ENCODE assay signal across 13 cellular contexts in genomic region chr5:62341783-62342475, GRCh38. TPM values are rescaled to one million over a fixed set of nuclear protein-coding genes. Genes with fewer than 3 reads are reported as not detected.
DNase-seq lines count a peak whose midpoint lies in the region; ATAC-seq and TF ChIP-seq lines count a peak whose summit lies in the region.
"Had no signal": no experiment of that assay in that cellular context is flagged by ENCODE, and none has a peak within 500 bp of the region (broad histone marks: within the 10 kb centered on the region; RNA-seq: fewer than 3 reads in every experiment).

No MANE protein-coding gene starts in this region.

- ATAC-seq in GM18870 (IDR thresholded peaks at IDR 0.05; ENCODE audit: unreplicated experiment) (peak; percentile 70), GM21619 (IDR thresholded peaks at IDR 0.05; ENCODE audit: unreplicated experiment) (peak; percentile 71), HG03469 (IDR thresholded peaks at IDR 0.05; ENCODE audit: unreplicated experiment) (peak; percentile 34), SK-N-SH treated with all-trans-retinoic acid at 6 μM for 48 hours (no peak)

- peak overlapping the region; percentile 72 to 88 (median 84) for H3K27ac Mint-ChIP-seq in immature natural killer cell
- H3K27ac Mint-ChIP-seq in osteocyte (ENCODE audit: unreplicated experiment): no peak overlapping the region

- DNase-seq in immature natural killer cell (peak in 1 of 3 donors; percentile 13), cortex of kidney (lab: John Stamatoyannopoulos, UW) (no peak), COR-L47 (lab: John Stamatoyannopoulos, UW) (no peak), osteocyte (ENCODE audit: extremely low spot score, unreplicated experiment) (no peak)
- DNase-seq: amniotic stem cell, GF-D8, mesenchymal stem cell, NCI-H2029 treated with DMSO at 0.1 percent for 48 hours, thyroid gland had no signal

- no peaks in the 10 kb centered on the region for H3K27me3 Mint-ChIP-seq in immature natural killer cell (ENCODE audit: low read depth in 3 of 3)
- no peaks in the 10 kb centered on the region for H3K27me3 Mint-ChIP-seq in osteocyte (ENCODE audit: unreplicated experiment)

- H3K4me1 Mint-ChIP-seq in immature natural killer cell (peaks cover 49 to 68% of the 10 kb centered on the region in 2 donors), osteocyte (ENCODE audit: unreplicated experiment) (peaks cover 2% of the 10 kb centered on the region)

- H3K4me3 Mint-ChIP-seq in immature natural killer cell (peak overlapping the region; percentile 58 to 82 (median 68)), osteocyte (ENCODE audit: unreplicated experiment) (no peak overlapping the region)

- H3K36me3 Mint-ChIP-seq in immature natural killer cell: no peaks in the 10 kb centered on the region
- no peaks in the 10 kb centered on the region for H3K36me3 Mint-ChIP-seq in osteocyte (ENCODE audit: unreplicated experiment)

- H3K9me3 Mint-ChIP-seq in immature natural killer cell: no peaks in the 10 kb centered on the region
- no peaks in the 10 kb centered on the region for H3K9me3 Mint-ChIP-seq in osteocyte (ENCODE audit: unreplicated experiment)

- TF ChIP-seq CTCF in osteocyte (IDR thresholded peaks at IDR 0.05): no peak

TF ChIP-seq in SK-N-SH treated with all-trans-retinoic acid at 6 μM for 48 hours, 23 proteins besides CTCF, POLR2A, EP300 and RAD21:
- TF ChIP-seq ZNF8 (CRISPR knock-in tag; IDR thresholded peaks at IDR 0.05) (no peak), TOX (CRISPR knock-in tag; IDR thresholded peaks at IDR 0.05; ENCODE audit: borderline replicate concordance) (no peak), ARNTL (CRISPR knock-in tag; IDR thresholded peaks at IDR 0.05; ENCODE audit: borderline replicate concordance, low read depth) (no peak), RARB (CRISPR knock-in tag; IDR thresholded peaks at IDR 0.05) (no peak), GLIS3 (CRISPR knock-in tag; IDR thresholded peaks at IDR 0.05) (no peak), POU6F1 (CRISPR knock-in tag; IDR thresholded peaks at IDR 0.05; ENCODE audit: borderline replicate concordance, low read depth) (no peak), ESRRG (CRISPR knock-in tag; IDR thresholded peaks at IDR 0.05) (no peak), BACH2 (CRISPR knock-in tag; IDR thresholded peaks at IDR 0.05; ENCODE audit: borderline replicate concordance) (no peak), SNAI2 (CRISPR knock-in tag; IDR thresholded peaks at IDR 0.05) (no peak), ISL1 (CRISPR knock-in tag; IDR thresholded peaks at IDR 0.05) (no peak), ZC3H10 (CRISPR knock-in tag; IDR thresholded peaks at IDR 0.05) (no peak), CREB5 (CRISPR knock-in tag; IDR thresholded peaks at IDR 0.05; ENCODE audit: low read depth) (no peak), ZFP30 (CRISPR knock-in tag; IDR thresholded peaks at IDR 0.05) (no peak), OSR1 (CRISPR knock-in tag; IDR thresholded peaks at IDR 0.05) (no peak), CSDC2 (CRISPR knock-in tag; IDR thresholded peaks at IDR 0.05) (no peak), ZFP3 (CRISPR knock-in tag; IDR thresholded peaks at IDR 0.05) (no peak)

RNA-seq across cellular contexts. Expression of gene KIF2A, which starts 35.9 kb away (rescaled TPM):
- 100 to 1,000 TPM in 2 of 3 donors, 10 to 100 TPM in 1; 72.0 to 135 (median 103) TPM for polyA plus RNA-seq in immature natural killer cell
- 38.7 and 40.4 TPM in 2 replicates for total RNA-seq in osteocyte
